ENCODE assay signal across 8 cellular contexts in genomic region chr6:130322673-130323268, GRCh38. TPM values are rescaled to one million over a fixed set of nuclear protein-coding genes. Genes with fewer than 3 reads are reported as not detected.
DNase-seq lines count a peak whose midpoint lies in the region; ATAC-seq and TF ChIP-seq lines count a peak whose summit lies in the region.

No MANE protein-coding gene starts in this region.

- in situ Hi-C loops in gastrocnemius medialis (cut with MboI; ENCODE audit: low sequenced_read_pairs in 4 of 4) = loop anchor here (10.0 to 25.0 kb wide), 3 partner anchors 382 to 552 kb away; no protein-coding TSS in a partner anchor

- intact Hi-C loops in left ventricle myocardium inferior (cut with micrococcal nuclease) = loop anchor here (5.0 kb wide), 2 partner anchors 375 to 550 kb away; no protein-coding TSS in a partner anchor
- intact Hi-C loops in gastrocnemius medialis (cut with DNase I; ENCODE audit: low total_unique reads) = loop anchor here (2.0 to 10.0 kb wide), 2 partner anchors 522 to 550 kb away; no protein-coding TSS in a partner anchor

- TF ChIP-seq CTCF in DND-41 (IDR thresholded peaks at IDR 0.05; ENCODE audit: borderline replicate concordance, extremely low read depth, low read length, poor library complexity, severe bottlenecking) = peak; percentile 97
- peak; percentile 59 to 93 (median 88) for TF ChIP-seq CTCF in Peyer's patch (IDR thresholded peaks at IDR 0.05)
- peak; percentile 86 for TF ChIP-seq CTCF in left ventricle myocardium inferior (IDR thresholded peaks at IDR 0.05; ENCODE audit: borderline replicate concordance)
- peak; percentile 45 to 81 (median 57) for TF ChIP-seq CTCF in gastrocnemius medialis (IDR thresholded peaks at IDR 0.05 in 4 of 5, conservative IDR thresholded peaks at IDR 0.05 in 1 of 5)

- no peak for TF ChIP-seq POLR2A in Peyer's patch (IDR thresholded peaks at IDR 0.05)
- no peak for TF ChIP-seq POLR2A in gastrocnemius medialis (IDR thresholded peaks at IDR 0.05)

- peaks cover 6% of the 10 kb centered on the region for H3K4me1 ChIP-seq in DND-41 (ENCODE audit: insufficient read depth, low read length)
- no peaks in the 10 kb centered on the region for H3K4me1 ChIP-seq in Peyer's patch
- H3K4me1 ChIP-seq in left ventricle myocardium inferior = no peaks in the 10 kb centered on the region
- H3K4me1 ChIP-seq in gastrocnemius medialis = no peaks in the 10 kb centered on the region

- H3K4me3 ChIP-seq in DND-41 (ENCODE audit: low read depth in 1 of 2, low read length in 2 of 2) (no peak overlapping the region), Peyer's patch (no peak overlapping the region), left ventricle myocardium inferior (no peak overlapping the region), gastrocnemius medialis (no peak overlapping the region)

- no peak overlapping the region for H3K4me2 ChIP-seq in DND-41 (ENCODE audit: insufficient read depth, low read length)

- peak; percentile 61 for DNase-seq in DND-41
- DNase-seq in Peyer's patch = peak in 2 of 3 donors; percentile 34 to 82
- DNase-seq in activated gamma-delta T cell treated with anti-CD3 and anti-CD28 coated beads, Interleukin-2, amount 50 U/mL, for 16 hours (ENCODE audit: low read depth) = peak; percentile 35
- DNase-seq in left ventricle myocardium inferior = no peak
- DNase-seq in gastrocnemius medialis = peak in 1 of 2 donors; percentile 14

- H3K27me3 ChIP-seq in DND-41 (ENCODE audit: insufficient read depth, low read length, poor library complexity) = no peaks in the 10 kb centered on the region
- H3K27me3 ChIP-seq in Peyer's patch = no peaks in the 10 kb centered on the region
- H3K27me3 ChIP-seq in left ventricle myocardium inferior (ENCODE audit: low read depth) = peaks cover 2% of the 10 kb centered on the region
- no peaks in the 10 kb centered on the region for H3K27me3 ChIP-seq in gastrocnemius medialis

- ATAC-seq in DND-41 (ENCODE audit: insufficient read depth, low read depth) = peak; percentile 79
- peak; percentile 53 for ATAC-seq in HG03066 (IDR thresholded peaks at IDR 0.05; ENCODE audit: low read depth, unreplicated experiment)
- ATAC-seq in gastrocnemius medialis = no peak
- ATAC-seq in HG02870 (IDR thresholded peaks at IDR 0.05; ENCODE audit: unreplicated experiment) = no peak
- no peak for ATAC-seq in HG02610 (IDR thresholded peaks at IDR 0.05; ENCODE audit: unreplicated experiment)

- no peak overlapping the region for H2AFZ ChIP-seq in DND-41 (ENCODE audit: low read depth, low read length)

- H3K27ac ChIP-seq in DND-41 (ENCODE audit: low read length) (peak overlapping the region; percentile 48), Peyer's patch (no peak overlapping the region), left ventricle myocardium inferior (replicated peaks) (no peak overlapping the region), gastrocnemius medialis (no peak overlapping the region)

- no peaks in the 10 kb centered on the region for H3K79me2 ChIP-seq in DND-41 (ENCODE audit: insufficient read depth, low read length)

- H3K36me3 ChIP-seq in DND-41 (ENCODE audit: insufficient read depth, low read length) = no peaks in the 10 kb centered on the region
- H3K36me3 ChIP-seq in Peyer's patch = no peaks in the 10 kb centered on the region
- no peaks in the 10 kb centered on the region for H3K36me3 ChIP-seq in left ventricle myocardium inferior
- H3K36me3 ChIP-seq in gastrocnemius medialis = no peaks in the 10 kb centered on the region

- H3K9me3 ChIP-seq in DND-41 (ENCODE audit: insufficient read depth, low read length, severe bottlenecking) (no peaks in the 10 kb centered on the region), Peyer's patch (no peaks in the 10 kb centered on the region), left ventricle myocardium inferior (replicated peaks) (no peaks in the 10 kb centered on the region), gastrocnemius medialis (no peaks in the 10 kb centered on the region)

- H3K9ac ChIP-seq in DND-41 (ENCODE audit: low read depth, low read length) = no peak overlapping the region

- H4K20me1 ChIP-seq in DND-41 (ENCODE audit: insufficient read depth, low read length) = no peaks in the 10 kb centered on the region

RNA-seq across cellular contexts. Expression of gene TMEM200A, which starts 43.0 kb away (rescaled TPM):
- total RNA-seq in Peyer's patch = 1 to 10 TPM; 2.5 to 8.7 (median 5.2) TPM
- not detected for total RNA-seq in left ventricle myocardium inferior
- total RNA-seq in gastrocnemius medialis = under 1 TPM in 2 of 4 donors, not detected in 2; 0.16 to 0.29 TPM

Comparison
In these comparisons a context has a peak if more than half of its experiments do, and no peak if none do; other contexts are left out.
1. ATAC-seq: peak in DND-41 (single experiment) and HG03066 (single experiment); none in gastrocnemius medialis (0 of 2), HG02870 (single experiment) and HG02610 (single experiment).
2. Peak in every context shown above with its lines, with median percentiles within 50 percentile points of each other: CTCF ChIP-seq.